Comparison of ENCODE assay signal across 15 cellular contexts in the genomic region with DNA sequence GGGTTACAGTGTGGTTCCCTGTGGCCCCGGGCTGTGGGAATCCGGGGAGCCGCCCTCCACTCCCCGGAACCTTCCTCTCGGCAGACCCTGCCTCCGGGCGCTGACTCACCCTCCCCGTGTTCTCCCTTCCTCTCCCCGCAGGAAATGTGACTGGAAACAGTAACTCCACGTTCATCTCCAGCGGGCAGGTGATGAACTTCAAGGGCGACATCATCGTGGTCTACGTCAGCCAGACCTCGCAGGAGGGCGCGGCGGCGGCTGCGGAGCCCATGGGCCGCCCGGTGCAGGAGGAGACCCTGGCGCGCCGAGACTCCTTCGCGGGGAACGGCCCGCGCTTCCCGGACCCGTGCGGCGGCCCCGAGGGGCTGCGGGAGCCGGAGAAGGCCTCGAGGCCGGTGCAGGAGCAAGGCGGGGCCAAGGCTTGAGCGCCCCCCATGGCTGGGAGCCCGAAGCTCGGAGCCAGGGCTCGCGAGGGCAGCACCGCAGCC. TPM values are rescaled to one million over a fixed set of nuclear protein-coding genes. Genes with fewer than 3 reads are reported as not detected.
DNase-seq lines count a peak whose midpoint lies in the region; ATAC-seq, FAIRE-seq and TF ChIP-seq lines count a peak whose summit lies in the region.
"Had no signal": no experiment of that assay in that cellular context is flagged by ENCODE, and none has a peak within 500 bp of the region (broad histone marks: within the 10 kb centered on the region; RNA-seq: fewer than 3 reads in every experiment).

No MANE protein-coding gene starts in this region.

- no peak overlapping the region for H3K23ac ChIP-seq in IMR-90 (ENCODE audit: low read depth, low read length)

- TF ChIP-seq CTCF in AG04450 (IDR thresholded peaks at IDR 0.05; ENCODE audit: low read depth, low read length), result no peak
- no peak for TF ChIP-seq CTCF in IMR-90 (conservative IDR thresholded peaks at IDR 0.05; ENCODE audit: low read depth, low read length)
- TF ChIP-seq CTCF in lower lobe of right lung (IDR thresholded peaks at IDR 0.05), result no peak

- H4K20me1 ChIP-seq in IMR-90 (ENCODE audit: insufficient read depth, low read length), result no peaks in the 10 kb centered on the region

- H3K4me1 ChIP-seq in IMR-90 (ENCODE audit: control insufficient read depth, insufficient read depth, low read length) (no peaks in the 10 kb centered on the region), endocrine pancreas (ENCODE audit: control insufficient read depth, insufficient read depth, low read length) (no peaks in the 10 kb centered on the region), lower lobe of right lung (no peaks in the 10 kb centered on the region)
- H3K4me1 ChIP-seq: upper lobe of right lung had no signal

- CTCF ChIA-PET in AG04450 (lab: Charles Lee), result no interaction called here
- CTCF ChIA-PET in IMR-90 (lab: Yijun Ruan, JAX), result no interaction called here

- no peak overlapping the region for H3K27ac ChIP-seq in AG04450 (ENCODE audit: low read depth, low read length)
- no peak overlapping the region for H3K27ac ChIP-seq in IMR-90 (ENCODE audit: insufficient read depth, low read length)
- H3K27ac ChIP-seq in lower lobe of right lung, result no peak overlapping the region
- H3K27ac ChIP-seq: C4-2B, HL-60, upper lobe of right lung, VCaP had no signal

- H3K79me1 ChIP-seq in IMR-90 (ENCODE audit: low read depth in 1 of 2, low read length in 2 of 2), result no peaks in the 10 kb centered on the region

- DNase-seq in AG04450 (ENCODE audit: low read depth, low spot score) (no peak), IMR-90 (no peak), lower lobe of right lung (no peak), GM19239 (ENCODE audit: insufficient read length, low spot score) (no peak), SIG-M5 treated with dmso at 0.1 percent for 504 hours (lab: John Stamatoyannopoulos, UW; ENCODE audit: unreplicated experiment) (no peak), NCI-H2171 (lab: John Stamatoyannopoulos, UW) (no peak)
- DNase-seq: immature natural killer cell, NCI-H1436 treated with DMSO at 0.1 percent for 48 hours, occipital lobe, upper lobe of right lung had no signal

- no peaks in the 10 kb centered on the region for H3K9me1 ChIP-seq in IMR-90 (ENCODE audit: insufficient read depth, low read length)

- H3K27me3 ChIP-seq in AG04450 (ENCODE audit: control insufficient read depth, insufficient read depth, low read length), result peaks cover 2% of the 10 kb centered on the region
- H3K27me3 ChIP-seq in IMR-90 (ENCODE audit: control insufficient read depth, insufficient read depth, low read length), result peaks cover 4% of the 10 kb centered on the region
- H3K27me3 ChIP-seq in endocrine pancreas (ENCODE audit: control insufficient read depth, insufficient read depth, low read length), result no peaks in the 10 kb centered on the region
- peaks cover 7% of the 10 kb centered on the region for H3K27me3 ChIP-seq in lower lobe of right lung (ENCODE audit: low read depth)
- H3K27me3 ChIP-seq: upper lobe of right lung had no signal

- H4K91ac ChIP-seq in IMR-90 (ENCODE audit: insufficient read depth, low read depth, low read length), result no peak overlapping the region

- H4K8ac ChIP-seq in IMR-90 (ENCODE audit: low read depth in 2 of 2, low read length in 2 of 2), result no peak overlapping the region

- no peak for TF ChIP-seq POLR2A in IMR-90 (IDR thresholded peaks at IDR 0.05; ENCODE audit: low read depth, low read length)

- H3K4ac ChIP-seq in IMR-90 (ENCODE audit: low read depth, low read length), result no peak overlapping the region

- no peak overlapping the region for H4K5ac ChIP-seq in IMR-90 (ENCODE audit: low read depth, low read length)

- no peak overlapping the region for H3K56ac ChIP-seq in IMR-90 (ENCODE audit: extremely low read depth, insufficient read depth, low read length)

- no peak overlapping the region for H2BK15ac ChIP-seq in IMR-90 (ENCODE audit: low read depth, low read length)

- no peak overlapping the region for H2BK120ac ChIP-seq in IMR-90 (ENCODE audit: low read depth, low read length)

- ATAC-seq in IMR-90 (ENCODE audit: low read depth) (no peak), lower lobe of right lung (peak; percentile 9 to 28), GM18520 (IDR thresholded peaks at IDR 0.05; ENCODE audit: unreplicated experiment) (no peak)
- ATAC-seq: upper lobe of right lung had no signal

- BruUV-seq in IMR-90 (replicated peaks; lab: Mats Ljungman, UMichigan), result no TSS peak

- H3K9me3 ChIP-seq in AG04450 (ENCODE audit: control insufficient read depth, insufficient read depth, low read length), result no peaks in the 10 kb centered on the region; the same call in none of the 2 replicates
- no peaks in the 10 kb centered on the region for H3K9me3 ChIP-seq in IMR-90 (ENCODE audit: control insufficient read depth, insufficient read depth, low read length)
- H3K9me3 ChIP-seq in endocrine pancreas (ENCODE audit: control insufficient read depth, low read length), result no peaks in the 10 kb centered on the region
- H3K9me3 ChIP-seq in lower lobe of right lung, result no peaks in the 10 kb centered on the region
- H3K9me3 ChIP-seq: upper lobe of right lung had no signal

- H2BK5ac ChIP-seq in IMR-90 (ENCODE audit: low read depth, low read length, poor library complexity, severe bottlenecking), result no peak overlapping the region

- intact Hi-C loops in IMR-90 (cut with micrococcal nuclease), result no loop called here
- intact Hi-C loops in lower lobe of right lung (cut with DNase I), result no loop called here

- no peak for TF ChIP-seq RAD21 in IMR-90 (IDR thresholded peaks at IDR 0.05; ENCODE audit: low read length)

- no peak overlapping the region for H3K14ac ChIP-seq in IMR-90 (replicated peaks; ENCODE audit: low read depth, low read length)

- in situ Hi-C loops in IMR-90 (cut with MboI; ENCODE audit: low sequenced_read_pairs), result no loop called here

- peak overlapping the region; percentile 20 for H3K4me3 ChIP-seq in AG04450 (ENCODE audit: low read depth, low read length)
- peak overlapping the region; percentile 20; the same call in 1 of the 2 replicates for H3K4me3 ChIP-seq in IMR-90 (ENCODE audit: insufficient read depth, low read depth, low read length)
- H3K4me3 ChIP-seq in endocrine pancreas (ENCODE audit: control insufficient read depth, insufficient read depth, low read length), result no peak overlapping the region
- peak overlapping the region; percentile 28 for H3K4me3 ChIP-seq in lower lobe of right lung
- H3K4me3 ChIP-seq: upper lobe of right lung had no signal

- no peak overlapping the region for H3K9ac ChIP-seq in IMR-90 (ENCODE audit: low read depth, low read length)
- H3K9ac ChIP-seq in endocrine pancreas (ENCODE audit: control insufficient read depth, insufficient read depth, low read length), result peak overlapping the region; percentile 52

- no peak overlapping the region for H2AK5ac ChIP-seq in IMR-90 (ENCODE audit: low read depth, low read length)

- H2BK20ac ChIP-seq in IMR-90 (ENCODE audit: low read depth, low read length), result no peak overlapping the region

- H3K4me2 ChIP-seq in IMR-90 (ENCODE audit: low read depth, low read length), result peak overlapping the region; percentile 49

- H3K36me3 ChIP-seq in IMR-90 (ENCODE audit: control insufficient read depth, insufficient read depth, low read length) (no peaks in the 10 kb centered on the region), endocrine pancreas (ENCODE audit: control insufficient read depth, insufficient read depth, low read length) (no peaks in the 10 kb centered on the region), lower lobe of right lung (no peaks in the 10 kb centered on the region)
- H3K36me3 ChIP-seq: upper lobe of right lung had no signal

- POLR2A ChIA-PET in AG04450 (lab: Yijun Ruan, JAX), result no interaction called here
- POLR2A ChIA-PET in IMR-90 (lab: Charles Lee; ENCODE audit: unreplicated experiment), result no interaction called here

- H2AFZ ChIP-seq in IMR-90 (replicated peaks; ENCODE audit: low read length, poor library complexity), result peak overlapping the region; percentile 86

- no peak for FAIRE-seq in GM19239 (lab: Jason Lieb, UNC)

- WGBS in IMR-90 (ENCODE audit: extremely low coverage in 2 of 2, insufficient read length in 1 of 2), 2 experiments, result 36% methylated on average over 9 of the region's 46 CpGs; no CpG with 5 or more reads in 1 of the 2 experiments

- dilution Hi-C loops in IMR-90 (cut with HindIII; ENCODE audit: low sequenced_read_pairs, unreplicated experiment), result no loop called here

- no peak overlapping the region for H3K18ac ChIP-seq in IMR-90 (ENCODE audit: low read depth, low read length)

- H2AK9ac ChIP-seq in IMR-90 (replicated peaks; ENCODE audit: low read depth, low read length, poor library complexity), result no peak overlapping the region

TF ChIP-seq in IMR-90, 13 proteins besides CTCF, POLR2A, EP300 and RAD21 (continues in another document):
- TF ChIP-seq NFE2L2 (IDR thresholded peaks at IDR 0.05; ENCODE audit: low read depth, low read length), result no peak
- TF ChIP-seq CEBPB (IDR thresholded peaks at IDR 0.05; ENCODE audit: low read depth, low read length), result no peak
- TF ChIP-seq MXI1 (IDR thresholded peaks at IDR 0.05; ENCODE audit: borderline replicate concordance, low read depth, low read length), result no peak
- no peak for TF ChIP-seq USF2 (IDR thresholded peaks at IDR 0.05; ENCODE audit: low read depth, low read length)
- TF ChIP-seq SMC3 (IDR thresholded peaks at IDR 0.05; ENCODE audit: low read depth, low read length), result no peak
- TF ChIP-seq, protein P1, sequence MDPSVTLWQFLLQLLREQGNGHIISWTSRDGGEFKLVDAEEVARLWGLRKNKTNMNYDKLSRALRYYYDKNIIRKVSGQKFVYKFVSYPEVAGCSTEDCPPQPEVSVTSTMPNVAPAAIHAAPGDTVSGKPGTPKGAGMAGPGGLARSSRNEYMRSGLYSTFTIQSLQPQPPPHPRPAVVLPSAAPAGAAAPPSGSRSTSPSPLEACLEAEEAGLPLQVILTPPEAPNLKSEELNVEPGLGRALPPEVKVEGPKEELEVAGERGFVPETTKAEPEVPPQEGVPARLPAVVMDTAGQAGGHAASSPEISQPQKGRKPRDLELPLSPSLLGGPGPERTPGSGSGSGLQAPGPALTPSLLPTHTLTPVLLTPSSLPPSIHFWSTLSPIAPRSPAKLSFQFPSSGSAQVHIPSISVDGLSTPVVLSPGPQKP (IDR thresholded peaks at IDR 0.05; ENCODE audit: borderline replicate concordance, low read depth, low read length), result no peak
- no peak for TF ChIP-seq CHD1 (IDR thresholded peaks at IDR 0.05; ENCODE audit: low read depth, low read length)

RNA-seq across cellular contexts. Expression of gene TNFRSF11A, which starts 59.5 kb away (rescaled TPM):
- polyA plus RNA-seq in AG04450 (2011; rRNA removed) (not detected in 2 replicates), IMR-90 (2012; rRNA removed) (0.09 TPM in 1 of 2 replicates, not detected in the other)
- polyA minus RNA-seq in AG04450 (2011; rRNA and poly(A)+ RNA removed), result not detected in 2 replicates
- total RNA-seq in IMR-90 (2012; rRNA removed) (under 0.01 TPM in 1 of 2 replicates, not detected in the other), lower lobe of right lung (3.9 TPM)
- polyA plus RNA-seq in IMR-90 (2012; cell fraction: cytosol; rRNA removed), result 0.03 and 0.17 TPM in 2 replicates
- polyA plus RNA-seq in IMR-90 (2012; cell fraction: nucleus; rRNA removed; ENCODE audit: low replicate concordance), result 0.01 and 0.13 TPM in 2 replicates

Comparison
In these comparisons a context has a peak if more than half of its experiments do, and no peak if none do; other contexts are left out.
1. ATAC-seq: peak in lower lobe of right lung (2 of 2); none in IMR-90 (single experiment) and GM18520 (single experiment).